ENCODE assay signal across 1 cellular context in genomic region chr11:110830344-110831141, GRCh38.
TF ChIP-seq lines count a peak whose summit lies in the region.

No MANE protein-coding gene starts in this region.

TF ChIP-seq in H1, 55 proteins besides CTCF, POLR2A, EP300 and RAD21 (continued from another document):
- TF ChIP-seq MAX (IDR thresholded peaks at IDR 0.05) (no peak), CHD2 (IDR thresholded peaks at IDR 0.05; ENCODE audit: low read length) (no peak), RNF2 (IDR thresholded peaks at IDR 0.05; ENCODE audit: borderline replicate concordance, low read depth, low read length, missing control alignments, poor library complexity, severe bottlenecking) (no peak), RFX5 (IDR thresholded peaks at IDR 0.05; ENCODE audit: borderline replicate concordance, low read depth, low read length) (no peak), USF2 (IDR thresholded peaks at IDR 0.05; ENCODE audit: low read length) (no peak), TCF12 (IDR thresholded peaks at IDR 0.05; ENCODE audit: low read depth, low read length) (no peak), TBP (IDR thresholded peaks at IDR 0.05; ENCODE audit: low read depth, low read length) (no peak), BRCA1 (IDR thresholded peaks at IDR 0.05; ENCODE audit: low read depth, low read length) (no peak), MAFK (IDR thresholded peaks at IDR 0.05; ENCODE audit: low read depth, low read length) (no peak), CEBPB (IDR thresholded peaks at IDR 0.05; ENCODE audit: low read depth, low read length) (0 out of 2 replicates have a peak, but pooled peaks have one; percentile 43), POLR2AphosphoS5 (IDR thresholded peaks at IDR 0.05; ENCODE audit: low read depth, low read length) (no peak), HDAC2 (IDR thresholded peaks at IDR 0.05; ENCODE audit: borderline replicate concordance in 1 of 2, low read depth in 2 of 2, low read length in 2 of 2) (peak in 1 of 2 experiments; percentile 81; a peak in 1 of 4 replicates), KDM1A (IDR thresholded peaks at IDR 0.05; ENCODE audit: borderline replicate concordance, low read length) (peak; percentile 96), POU5F1 (IDR thresholded peaks at IDR 0.05; ENCODE audit: low read depth, low read length) (no peak), TEAD4 (IDR thresholded peaks at IDR 0.05; ENCODE audit: low read depth, low read length) (peak; percentile 79), FOSL1 (IDR thresholded peaks at IDR 0.05; ENCODE audit: insufficient read depth, low read depth, low read length) (no peak), SAP30 (IDR thresholded peaks at IDR 0.05; ENCODE audit: insufficient read depth, insufficient replicate concordance, low read length) (no peak), HDAC6 (IDR thresholded peaks at IDR 0.05; ENCODE audit: low read depth, low read length) (no peak)
